ENCODE assay signal across 2 cellular contexts in the genomic region with DNA sequence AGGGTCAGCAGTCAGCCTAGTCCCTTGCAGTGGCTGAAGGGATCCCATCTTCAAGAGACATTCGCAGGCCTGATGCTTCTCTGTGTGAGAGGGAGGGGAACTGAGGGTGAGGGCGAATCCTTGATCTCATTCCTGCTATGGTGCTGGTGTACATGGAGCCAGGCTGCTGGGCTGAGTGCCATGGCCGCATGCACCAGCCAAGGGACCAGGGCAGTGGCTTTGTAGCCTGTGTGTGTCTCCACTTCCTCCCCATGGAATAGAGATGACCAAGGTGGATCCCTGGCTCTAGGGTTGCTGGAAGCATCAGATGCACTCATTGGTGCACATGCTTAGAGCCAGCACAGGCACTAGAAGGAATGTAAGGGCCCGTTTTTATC.
TF ChIP-seq lines count a peak whose summit lies in the region.

No MANE protein-coding gene starts in this region.

TF ChIP-seq in SK-N-SH, 30 proteins besides CTCF, POLR2A, EP300 and RAD21 (continued from another document):
- TF ChIP-seq GATA2 (CRISPR knock-in tag; IDR thresholded peaks at IDR 0.05) (no peak), NRF1 (IDR thresholded peaks at IDR 0.05; ENCODE audit: low read depth, low read length) (no peak), CHD2 (IDR thresholded peaks at IDR 0.05; ENCODE audit: low read length, partially characterized antibody) (no peak)
- TF ChIP-seq, protein P1, sequence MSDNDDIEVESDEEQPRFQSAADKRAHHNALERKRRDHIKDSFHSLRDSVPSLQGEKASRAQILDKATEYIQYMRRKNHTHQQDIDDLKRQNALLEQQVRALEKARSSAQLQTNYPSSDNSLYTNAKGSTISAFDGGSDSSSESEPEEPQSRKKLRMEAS (IDR thresholded peaks at IDR 0.05; ENCODE audit: low read depth), result no peak
- TF ChIP-seq, protein P2, sequence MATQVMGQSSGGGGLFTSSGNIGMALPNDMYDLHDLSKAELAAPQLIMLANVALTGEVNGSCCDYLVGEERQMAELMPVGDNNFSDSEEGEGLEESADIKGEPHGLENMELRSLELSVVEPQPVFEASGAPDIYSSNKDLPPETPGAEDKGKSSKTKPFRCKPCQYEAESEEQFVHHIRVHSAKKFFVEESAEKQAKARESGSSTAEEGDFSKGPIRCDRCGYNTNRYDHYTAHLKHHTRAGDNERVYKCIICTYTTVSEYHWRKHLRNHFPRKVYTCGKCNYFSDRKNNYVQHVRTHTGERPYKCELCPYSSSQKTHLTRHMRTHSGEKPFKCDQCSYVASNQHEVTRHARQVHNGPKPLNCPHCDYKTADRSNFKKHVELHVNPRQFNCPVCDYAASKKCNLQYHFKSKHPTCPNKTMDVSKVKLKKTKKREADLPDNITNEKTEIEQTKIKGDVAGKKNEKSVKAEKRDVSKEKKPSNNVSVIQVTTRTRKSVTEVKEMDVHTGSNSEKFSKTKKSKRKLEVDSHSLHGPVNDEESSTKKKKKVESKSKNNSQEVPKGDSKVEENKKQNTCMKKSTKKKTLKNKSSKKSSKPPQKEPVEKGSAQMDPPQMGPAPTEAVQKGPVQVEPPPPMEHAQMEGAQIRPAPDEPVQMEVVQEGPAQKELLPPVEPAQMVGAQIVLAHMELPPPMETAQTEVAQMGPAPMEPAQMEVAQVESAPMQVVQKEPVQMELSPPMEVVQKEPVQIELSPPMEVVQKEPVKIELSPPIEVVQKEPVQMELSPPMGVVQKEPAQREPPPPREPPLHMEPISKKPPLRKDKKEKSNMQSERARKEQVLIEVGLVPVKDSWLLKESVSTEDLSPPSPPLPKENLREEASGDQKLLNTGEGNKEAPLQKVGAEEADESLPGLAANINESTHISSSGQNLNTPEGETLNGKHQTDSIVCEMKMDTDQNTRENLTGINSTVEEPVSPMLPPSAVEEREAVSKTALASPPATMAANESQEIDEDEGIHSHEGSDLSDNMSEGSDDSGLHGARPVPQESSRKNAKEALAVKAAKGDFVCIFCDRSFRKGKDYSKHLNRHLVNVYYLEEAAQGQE (IDR thresholded peaks at IDR 0.05; ENCODE audit: low read depth, low read length), result no peak

TF ChIP-seq in HEK293T, 16 proteins besides CTCF, POLR2A, EP300 and RAD21 (continued from another document):
- TF ChIP-seq LEF1 (IDR thresholded peaks at IDR 0.05; ENCODE audit: borderline replicate concordance), result no peak
TF ChIP-seq in HEK293T: peak in this region for 0.
